In the genomic region with DNA sequence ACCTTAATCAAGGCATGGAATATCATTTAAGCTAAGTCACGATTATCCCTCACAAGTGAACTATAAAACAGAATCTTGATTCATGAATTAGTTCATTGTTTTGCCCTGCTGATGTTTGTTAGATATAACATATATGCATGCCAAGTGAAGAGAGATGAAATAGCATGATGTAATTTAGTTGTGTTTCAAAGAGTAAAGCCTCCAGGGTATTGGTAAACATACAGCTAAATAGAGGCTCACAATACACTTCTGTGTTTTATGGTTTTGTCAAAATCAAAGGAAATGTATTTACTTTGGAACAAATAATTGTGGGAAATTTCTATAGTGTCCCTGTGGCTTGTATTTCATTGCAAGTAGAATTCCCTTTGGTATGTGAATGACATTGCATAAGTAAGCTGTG, we compare ENCODE assay signal across 29 cellular contexts.
"Had no signal": no experiment of that assay in that cellular context is flagged by ENCODE, and none has a peak within 500 bp of the region (broad histone marks: within the 10 kb centered on the region; RNA-seq: fewer than 3 reads in every experiment).

No MANE protein-coding gene starts in this region.

- DNase-seq: activated B cell treated with CpG ODN at 0.5 μM for 24 hours; activated CD4-positive, alpha-beta T cell treated with anti-CD3 and anti-CD28 coated beads for 48 hours; activated CD4-positive, alpha-beta T cell treated with anti-CD3 and anti-CD28 coated beads, Interleukin-2, amount 50 U/mL, for 1 hour; activated CD4-positive, alpha-beta T cell treated with anti-CD3 and anti-CD28 coated beads, Interleukin-2, amount 50 U/mL, for 48 hours; activated CD8-positive, alpha-beta memory T cell treated with anti-CD3 and anti-CD28 coated beads for 24 hours; activated CD8-positive, alpha-beta T cell treated with anti-CD3 and anti-CD28 coated beads for 36 hours; activated effector memory CD4-positive, alpha-beta T cell treated with anti-CD3 and anti-CD28 coated beads, Interleukin-2, amount 50 U/mL, for 16 hours; activated naive CD4-positive, alpha-beta T cell treated with anti-CD3 and anti-CD28 coated beads for 36 hours; activated T-cell treated with anti-CD3 and anti-CD28 coated beads, Interleukin-2, amount 50 U/mL, for 1 hour; activated T-cell treated with anti-CD3 and anti-CD28 coated beads, Interleukin-2, amount 50 U/mL, for 48 hours; amniotic stem cell; anterior cingulate cortex; brain microvascular endothelial cell; dorsolateral prefrontal cortex; effector memory CD4-positive, alpha-beta T cell; endodermal cell; foreskin fibroblast; gastrocnemius medialis; glutamatergic neuron; heart left ventricle; hypothalamus; T1000; WERI-Rb-1 had no signal

- FAIRE-seq: astrocyte, bronchial epithelial cell had no signal

- H3K27me3 ChIP-seq: brain microvascular endothelial cell, gastrocnemius medialis had no signal

- H3K4me1 ChIP-seq: gastrocnemius medialis, heart left ventricle had no signal

- H3K4me3 ChIP-seq: coronary artery, dorsolateral prefrontal cortex, gastrocnemius medialis, heart left ventricle had no signal

- H3K36me3 ChIP-seq: brain microvascular endothelial cell, gastrocnemius medialis, heart left ventricle, WERI-Rb-1 had no signal

- H3K9me3 ChIP-seq: gastrocnemius medialis had no signal

- ATAC-seq: activated CD4-positive, CD25-positive, alpha-beta regulatory T cell treated with anti-CD3 and anti-CD28 coated beads, Interleukin-2, amount 50 U/mL, for 24 hours; activated CD8-positive, alpha-beta T cell treated with anti-CD3 and anti-CD28 coated beads for 36 hours; activated naive CD4-positive, alpha-beta T cell treated with anti-CD3 and anti-CD28 coated beads, Interleukin-2, amount 50 U/mL, for 72 hours; esophagus mucosa; gastrocnemius medialis; heart left ventricle had no signal

- H3K27ac ChIP-seq: brain microvascular endothelial cell, coronary artery, dorsolateral prefrontal cortex, gastrocnemius medialis, heart left ventricle, WERI-Rb-1 had no signal
